ENCODE assay signal across 28 cellular contexts in genomic region chr14:32620303-32620702, GRCh38.
DNase-seq lines count a peak whose midpoint lies in the region; ATAC-seq, FAIRE-seq and TF ChIP-seq lines count a peak whose summit lies in the region.
"Had no signal": no experiment of that assay in that cellular context is flagged by ENCODE, and none has a peak within 500 bp of the region (broad histone marks: within the 10 kb centered on the region; RNA-seq: fewer than 3 reads in every experiment).

No MANE protein-coding gene starts in this region.

- H3K79me2 ChIP-seq in GM23248 (ENCODE audit: insufficient read depth), result no peaks in the 10 kb centered on the region
- H3K79me2 ChIP-seq in GM23338 (replicated peaks; ENCODE audit: insufficient read depth), result no peaks in the 10 kb centered on the region

- H3K9me3 ChIP-seq in GM23248 (ENCODE audit: low read depth) (no peaks in the 10 kb centered on the region), adipocyte (ENCODE audit: control insufficient read depth, low read length) (no peaks in the 10 kb centered on the region)
- H3K9me3 ChIP-seq: Caco-2, Peyer's patch, right atrium auricular region, SJSA1, thoracic aorta, vagina had no signal

- peak overlapping the region; percentile 59 for H3K4me2 ChIP-seq in GM23248 (ENCODE audit: unreplicated experiment)
- no peak overlapping the region for H3K4me2 ChIP-seq in GM23338
- H3K4me2 ChIP-seq: BLaER1 treated with 17β-estradiol and CSF1 and Interleukin-3, amounts not matched to agents 10 nM and 100 nM had no signal

- H3K36me3 Mint-ChIP-seq in natural killer cell (no peaks in the 10 kb centered on the region), GM23338 (ENCODE audit: low read depth) (no peaks in the 10 kb centered on the region)

- TF ChIP-seq CTCF in fibroblast of villous mesenchyme (IDR thresholded peaks at IDR 0.05; ENCODE audit: insufficient read depth, low read depth, low read length), result no peak
- TF ChIP-seq CTCF in natural killer cell (IDR thresholded peaks at IDR 0.05), result no peak
- no peak for TF ChIP-seq CTCF in GM23338 (conservative IDR thresholded peaks at IDR 0.05; ENCODE audit: low read depth in 2 of 2)

- in situ Hi-C loops in GM23248 (cut with MboI), result no loop called here

- H2AFZ ChIP-seq in GM23248 (no peak overlapping the region), GM23338 (no peak overlapping the region)

- peak overlapping the region; percentile 68 for H3K27ac ChIP-seq in GM23248
- H3K27ac ChIP-seq in GM23338 (ENCODE audit: low read depth), result no peak overlapping the region
- H3K27ac ChIP-seq: BLaER1 treated with 17β-estradiol and CSF1 and Interleukin-3, amounts not matched to agents 10 nM and 100 nM; Peyer's patch; SJSA1; vagina had no signal

- H3K4me1 ChIP-seq in GM23248 (ENCODE audit: insufficient read depth), result peaks cover 36% of the 10 kb centered on the region
- peaks cover 23% of the 10 kb centered on the region for H3K4me1 ChIP-seq in adipocyte (ENCODE audit: control insufficient read depth, insufficient read depth, low read length)
- H3K4me1 ChIP-seq in GM23338 (ENCODE audit: insufficient read depth), result no peaks in the 10 kb centered on the region
- H3K4me1 ChIP-seq: Caco-2, Peyer's patch, right atrium auricular region, vagina had no signal

- H4K20me1 ChIP-seq in GM23248 (ENCODE audit: insufficient read depth) (no peaks in the 10 kb centered on the region), GM23338 (replicated peaks; ENCODE audit: insufficient read depth) (no peaks in the 10 kb centered on the region)
- H4K20me1 ChIP-seq: BLaER1 treated with 17β-estradiol and CSF1 and Interleukin-3, amounts not matched to agents 10 nM and 100 nM had no signal

- H3K4me1 Mint-ChIP-seq in natural killer cell, result no peaks in the 10 kb centered on the region
- no peaks in the 10 kb centered on the region for H3K4me1 Mint-ChIP-seq in GM23338
- H3K4me1 Mint-ChIP-seq: activated CD4-positive, alpha-beta T cell treated with anti-CD3 and anti-CD28 coated beads for 36 hours had no signal

- no peak for ATAC-seq in natural killer cell
- no peak for ATAC-seq in GM23338
- ATAC-seq: activated CD4-positive, alpha-beta T cell treated with anti-CD3 and anti-CD28 coated beads for 36 hours; heart right ventricle; left colon; naive thymus-derived CD4-positive, alpha-beta T cell had no signal

- H3K9me3 Mint-ChIP-seq in natural killer cell (peaks cover 2 to 12% of the 10 kb centered on the region in 2 donors), GM23338 (peaks cover 5% of the 10 kb centered on the region; the same call in 1 of the 3 replicates)

- H3K4me3 ChIP-seq in GM23248 (peak overlapping the region; percentile 45; the same call in 1 of the 2 replicates), adipocyte (ENCODE audit: low read length) (no peak overlapping the region), fibroblast of villous mesenchyme (ENCODE audit: low read depth, low read length) (no peak overlapping the region), GM23338 (no peak overlapping the region)
- H3K4me3 ChIP-seq: BLaER1 treated with 17β-estradiol and CSF1 and Interleukin-3, amounts not matched to agents 10 nM and 100 nM; heart right ventricle; Peyer's patch; right atrium auricular region; SJSA1; thoracic aorta; vagina had no signal

- no peaks in the 10 kb centered on the region for H3K9me2 ChIP-seq in GM23248 (ENCODE audit: insufficient read depth)
- H3K9me2 ChIP-seq in GM23338 (ENCODE audit: insufficient read depth), result no peaks in the 10 kb centered on the region

- H3K4me3 Mint-ChIP-seq in natural killer cell (no peak overlapping the region), GM23338 (no peak overlapping the region)
- H3K4me3 Mint-ChIP-seq: activated CD4-positive, alpha-beta T cell treated with anti-CD3 and anti-CD28 coated beads for 36 hours; naive thymus-derived CD4-positive, alpha-beta T cell had no signal

- no peaks in the 10 kb centered on the region for H3K36me3 ChIP-seq in GM23248 (ENCODE audit: low read depth)
- H3K36me3 ChIP-seq in adipocyte (ENCODE audit: control insufficient read depth, insufficient read depth, low read length, severe bottlenecking), result no peaks in the 10 kb centered on the region
- no peaks in the 10 kb centered on the region for H3K36me3 ChIP-seq in GM23338 (ENCODE audit: insufficient read depth)
- H3K36me3 ChIP-seq: BLaER1 treated with 17β-estradiol and CSF1 and Interleukin-3, amounts not matched to agents 10 nM and 100 nM; heart right ventricle; Peyer's patch; right atrium auricular region; SJSA1; thoracic aorta; vagina had no signal

- H3K27me3 ChIP-seq in GM23248 (replicated peaks; ENCODE audit: insufficient read depth), result no peaks in the 10 kb centered on the region
- H3K27me3 ChIP-seq in adipocyte (replicated peaks; ENCODE audit: control insufficient read depth, insufficient read depth, low read length), result no peaks in the 10 kb centered on the region
- H3K27me3 ChIP-seq in GM23338 (ENCODE audit: insufficient read depth), result no peaks in the 10 kb centered on the region
- H3K27me3 ChIP-seq: BLaER1 treated with 17β-estradiol and CSF1 and Interleukin-3, amounts not matched to agents 10 nM and 100 nM; heart right ventricle; Peyer's patch; right atrium auricular region; SJSA1; vagina had no signal

- H3F3A ChIP-seq in GM23248 (ENCODE audit: insufficient read depth), result peaks cover 43% of the 10 kb centered on the region
- H3F3A ChIP-seq in GM23338 (replicated peaks; ENCODE audit: low read depth), result no peaks in the 10 kb centered on the region

- H3K27ac Mint-ChIP-seq in natural killer cell (no peak overlapping the region), GM23338 (no peak overlapping the region)
- H3K27ac Mint-ChIP-seq: activated CD4-positive, alpha-beta T cell treated with anti-CD3 and anti-CD28 coated beads for 36 hours; naive thymus-derived CD4-positive, alpha-beta T cell had no signal

- WGBS in GM23248 (ENCODE audit: low coverage in 1 of 2, low lambda C conversion rate in 2 of 2, missing lambda C conversion rate in 2 of 2), 2 experiments, result 44 to 46% methylated on average over 2 of the region's 2 CpGs

- peak; percentile 54 for FAIRE-seq in A204.1 (lab: Jason Lieb, UNC)

- intact Hi-C loops in natural killer cell (cut with micrococcal nuclease), result no loop called here

- H3K27me3 Mint-ChIP-seq in natural killer cell (ENCODE audit: low read depth in 2 of 2) (no peaks in the 10 kb centered on the region), GM23338 (ENCODE audit: insufficient read depth, low read depth, poor library complexity) (peaks cover 2% of the 10 kb centered on the region)

- H3K9ac ChIP-seq in GM23248 (no peak overlapping the region), adipocyte (ENCODE audit: low read length) (no peak overlapping the region)
- H3K9ac ChIP-seq: BLaER1 treated with 17β-estradiol and CSF1 and Interleukin-3, amounts not matched to agents 10 nM and 100 nM had no signal

- DNase-seq in GM23248 (peak; percentile 70), adipocyte (ENCODE audit: low read depth) (peak; percentile 14), fibroblast of villous mesenchyme (ENCODE audit: low read depth) (peak; percentile 35), NCI-H2081 (lab: John Stamatoyannopoulos, UW) (no peak), natural killer cell (no peak), GM23338 (ENCODE audit: low spot score) (no peak), iPS-NIHi7 (ENCODE audit: extremely low spot score) (no peak)
- DNase-seq: ACHN; activated CD4-positive, alpha-beta T cell treated with anti-CD3 and anti-CD28 coated beads for 36 hours; Caco-2; DND-41; heart right ventricle; KBM-7; left colon; MV-4-11; naive thymus-derived CD4-positive, alpha-beta T cell; NCI-H146; NCI-H526; Peyer's patch; stimulated activated CD4-positive, alpha-beta T cell treated with anti-CD3 and anti-CD28 coated beads, Interleukin-12 subunit alpha, Interleukin-12 subunit beta, amount 100 ng/mL, for 4 hours; stimulated activated CD4-positive, alpha-beta T cell treated with anti-CD3 and anti-CD28 coated beads, Interleukin-4, amount 100 ng/mL, for 24 hours; stimulated activated naive CD4-positive, alpha-beta T cell had no signal

TF ChIP-seq in GM23338, 12 proteins besides CTCF, POLR2A, EP300 and RAD21 (continues in another document):
- TF ChIP-seq JUNB (IDR thresholded peaks at IDR 0.05; ENCODE audit: unreplicated experiment) (no peak), ZNF331 (CRISPR knock-in tag; IDR thresholded peaks at IDR 0.05; ENCODE audit: low read depth) (no peak), ZNF114 (CRISPR knock-in tag; IDR thresholded peaks at IDR 0.05) (no peak), EZH2phosphoT487 (IDR thresholded peaks at IDR 0.05; ENCODE audit: unreplicated experiment) (no peak), ETS1 (IDR thresholded peaks at IDR 0.05) (no peak), NANOG (IDR thresholded peaks at IDR 0.05; ENCODE audit: borderline replicate concordance) (no peak), STAT1 (IDR thresholded peaks at IDR 0.05; ENCODE audit: unreplicated experiment) (no peak)

Comparison
In these comparisons a context has a peak if more than half of its experiments do, and no peak if none do; other contexts are left out.
1. DNase-seq: peak in GM23248 (single experiment), adipocyte (single experiment) and fibroblast of villous mesenchyme (single experiment); none in NCI-H2081 (0 of 2), natural killer cell (single experiment), GM23338 (single experiment) and iPS-NIHi7 (single experiment).